8 cellular contexts compared by ENCODE assay signal in genomic region chr17:82497483-82498405, GRCh38. TPM values are rescaled to one million over a fixed set of nuclear protein-coding genes. Genes with fewer than 3 reads are reported as not detected.
DNase-seq lines count a peak whose midpoint lies in the region; ATAC-seq and TF ChIP-seq lines count a peak whose summit lies in the region.

No MANE protein-coding gene starts in this region.

- peak overlapping the region; percentile 62 for H3K9ac ChIP-seq in MM.1S (ENCODE audit: low read length)

- H3K27me3 ChIP-seq in MM.1S (replicated peaks; ENCODE audit: insufficient read depth, low read length) (no peaks in the 10 kb centered on the region), mononuclear cell (ENCODE audit: insufficient read depth, low read length) (no peaks in the 10 kb centered on the region), suprapubic skin (no peaks in the 10 kb centered on the region)

- H3K4me2 ChIP-seq in MM.1S (ENCODE audit: low read depth, low read length) = peak overlapping the region; percentile 73; the same call in 1 of the 2 replicates

- no peaks in the 10 kb centered on the region for H3K9me2 ChIP-seq in MM.1S (replicated peaks; ENCODE audit: insufficient read depth, low read length)

- peak; percentile 16 for DNase-seq in Ammon's horn (ENCODE audit: low spot score)
- peak; percentile 56 for DNase-seq in MM.1S
- DNase-seq in activated CD4-positive, alpha-beta T cell treated with anti-CD3 and anti-CD28 coated beads for 48 hours = peak; percentile 52
- peak; percentile 25 for DNase-seq in effector CD8-positive, alpha-beta T cell (lab: John Stamatoyannopoulos, UW)
- no peak for DNase-seq in suprapubic skin (ENCODE audit: low spot score in 2 of 2)

- no peak for TF ChIP-seq POLR2A in suprapubic skin (IDR thresholded peaks at IDR 0.05)

- H3K9me3 ChIP-seq in MM.1S (replicated peaks; ENCODE audit: insufficient read depth, low read length) = no peaks in the 10 kb centered on the region
- no peaks in the 10 kb centered on the region for H3K9me3 ChIP-seq in mononuclear cell (ENCODE audit: low read depth, low read length)
- H3K9me3 ChIP-seq in suprapubic skin = no peaks in the 10 kb centered on the region

- ATAC-seq in GM19023 (IDR thresholded peaks at IDR 0.05; ENCODE audit: unreplicated experiment) (peak; percentile 3), GM18870 (IDR thresholded peaks at IDR 0.05; ENCODE audit: unreplicated experiment) (no peak)

- H3K36me3 ChIP-seq in MM.1S (replicated peaks; ENCODE audit: insufficient read depth, low read length) = no peaks in the 10 kb centered on the region
- no peaks in the 10 kb centered on the region for H3K36me3 ChIP-seq in suprapubic skin

- peak overlapping the region; percentile 41 for H2AFZ ChIP-seq in MM.1S (ENCODE audit: low read length)

- WGBS in suprapubic skin = 9% methylated on average over 48 of the region's 66 CpGs

- H4K20me1 ChIP-seq in MM.1S (ENCODE audit: insufficient read depth, low read length) = no peaks in the 10 kb centered on the region

- peaks cover 51% of the 10 kb centered on the region for H3F3A ChIP-seq in MM.1S (ENCODE audit: insufficient read depth, low read length)

- H3K4me3 ChIP-seq in MM.1S (ENCODE audit: low read length) = peak overlapping the region; percentile 42; the same call in 1 of the 2 replicates
- H3K4me3 ChIP-seq in mononuclear cell (ENCODE audit: low read length) = peak overlapping the region; percentile 41
- H3K4me3 ChIP-seq in suprapubic skin = peak overlapping the region; percentile 73

- TF ChIP-seq CTCF in MM.1S (IDR thresholded peaks at IDR 0.05; ENCODE audit: low read length) (no peak), suprapubic skin (IDR thresholded peaks at IDR 0.05) (no peak)

- no peak for TF ChIP-seq EP300 in suprapubic skin (IDR thresholded peaks at IDR 0.05)

- no peaks in the 10 kb centered on the region for H3K79me2 ChIP-seq in MM.1S (ENCODE audit: low read length)

- H3K27ac ChIP-seq in MM.1S (ENCODE audit: low read length) (peak overlapping the region; percentile 65; the same call in 1 of the 2 replicates), suprapubic skin (peak overlapping the region; percentile 95)

- peaks cover 33% of the 10 kb centered on the region for H3K4me1 ChIP-seq in MM.1S (ENCODE audit: low read length)
- H3K4me1 ChIP-seq in mononuclear cell (ENCODE audit: insufficient read depth, low read length) = peaks cover 39% of the 10 kb centered on the region
- peaks cover 71% of the 10 kb centered on the region for H3K4me1 ChIP-seq in suprapubic skin

RNA-seq across cellular contexts. Expression of gene FOXK2, which starts 21.8 kb away (rescaled TPM):
- total RNA-seq in mononuclear cell (16.1 TPM), suprapubic skin (10 to 100 TPM; 62.7 to 94.5 (median 78.4) TPM)

RNA-seq across cellular contexts. Expression of gene NARF, which starts 39.2 kb away (rescaled TPM):
- total RNA-seq in mononuclear cell (48.7 TPM), suprapubic skin (100 to 1,000 TPM in 1 of 4 donors, 10 to 100 TPM in 3; 37.6 to 105 (median 44.7) TPM)

RNA-seq across cellular contexts. Expression of gene CYBC1, which starts 47.2 kb away (rescaled TPM):
- total RNA-seq in mononuclear cell (32.4 TPM), suprapubic skin (10 to 100 TPM; 36.4 to 53.1 (median 45.6) TPM)

Comparison
In these comparisons a context has a peak if more than half of its experiments do, and no peak if none do; other contexts are left out.
1. DNase-seq: peak in Ammon's horn (single experiment), MM.1S (single experiment), activated CD4-positive, alpha-beta T cell treated with anti-CD3 and anti-CD28 coated beads for 48 hours (single experiment) and effector CD8-positive, alpha-beta T cell (single experiment); none in suprapubic skin (0 of 2).
2. Peak in every context shown above with its lines, with median percentiles within 50 percentile points of each other: H3K4me3 ChIP-seq.